ENCODE assay signal across 12 cellular contexts in genomic region chr1:16019580-16020277, GRCh38. TPM values are rescaled to one million over a fixed set of nuclear protein-coding genes. Genes with fewer than 3 reads are reported as not detected.
DNase-seq lines count a peak whose midpoint lies in the region; ATAC-seq lines count a peak whose summit lies in the region.
"Had no signal": no experiment of that assay in that cellular context is flagged by ENCODE, and none has a peak within 500 bp of the region (broad histone marks: within the 10 kb centered on the region; RNA-seq: fewer than 3 reads in every experiment).

No MANE protein-coding gene starts in this region.

- no peak overlapping the region for H4K8ac ChIP-seq in trophoblast cell (ENCODE audit: low read depth, low read length)

- DNase-seq in AG08396 (ENCODE audit: low spot score) (peak; percentile 66), RPMI7951 (ENCODE audit: low read depth) (peak; percentile 35), Right ventricle myocardium superior (peak; percentile 84), trophoblast cell (peak in 1 of 2 donors; percentile 12), retina (no peak), SK-N-DZ (ENCODE audit: low spot score) (no peak), DMS 273 (lab: John Stamatoyannopoulos, UW; ENCODE audit: unreplicated experiment) (no peak), NCI-H82 (lab: John Stamatoyannopoulos, UW) (no peak)
- DNase-seq: activated CD4-positive, alpha-beta memory T cell treated with anti-CD3 and anti-CD28 coated beads for 36 hours; AML-193; NCI-H187 had no signal

- H2BK12ac ChIP-seq in trophoblast cell (ENCODE audit: low read length), result peak overlapping the region; percentile 31

- no peak overlapping the region for H3K9ac ChIP-seq in trophoblast cell (ENCODE audit: low read length)

- H4K91ac ChIP-seq in trophoblast cell (ENCODE audit: low read depth, low read length), result peak overlapping the region; percentile 67

- no peak overlapping the region for H3K14ac ChIP-seq in trophoblast cell (ENCODE audit: low read length)

- peak; percentile 34 for ATAC-seq in Right ventricle myocardium superior (ENCODE audit: poor library complexity)

- H3K79me1 ChIP-seq in trophoblast cell (ENCODE audit: low read length), result peaks cover 18% of the 10 kb centered on the region

- H3K27me3 ChIP-seq in trophoblast cell (ENCODE audit: insufficient read depth, low read length), result no peaks in the 10 kb centered on the region

- H3K4ac ChIP-seq in trophoblast cell (ENCODE audit: low read depth, low read length), result no peak overlapping the region

- no peak overlapping the region for H3K4me3 ChIP-seq in trophoblast cell (ENCODE audit: low read depth, low read length)

- peak overlapping the region; percentile 2 for H3K18ac ChIP-seq in trophoblast cell (ENCODE audit: low read length)

- H3K79me2 ChIP-seq in trophoblast cell (ENCODE audit: control insufficient read depth, insufficient read depth, low read length, poor library complexity), result no peaks in the 10 kb centered on the region

- peak overlapping the region; percentile 13 for H3K4me2 ChIP-seq in trophoblast cell (ENCODE audit: low read length)

- no peak overlapping the region for H4K12ac ChIP-seq in trophoblast cell (ENCODE audit: low read depth, low read length)

- peaks cover 2% of the 10 kb centered on the region for H3K9me3 ChIP-seq in trophoblast cell (ENCODE audit: insufficient read depth, low read depth, low read length)
- H3K9me3 ChIP-seq: neutrophil had no signal

- H3K36me3 ChIP-seq in trophoblast cell (ENCODE audit: control insufficient read depth in 1 of 2, insufficient read depth in 2 of 2, low read length in 2 of 2), result no peaks in the 10 kb centered on the region
- H3K36me3 ChIP-seq: neutrophil had no signal

- no peak overlapping the region for H2AFZ ChIP-seq in trophoblast cell (ENCODE audit: insufficient read depth, low read length, poor library complexity)

- peak overlapping the region; percentile 85 for H3K27ac ChIP-seq in trophoblast cell (ENCODE audit: low read depth, low read length)
- H3K27ac ChIP-seq: neutrophil had no signal

- H2BK5ac ChIP-seq in trophoblast cell (ENCODE audit: low read depth, low read length, poor library complexity), result no peak overlapping the region

- no peak overlapping the region for H2BK120ac ChIP-seq in trophoblast cell (ENCODE audit: insufficient read depth, low read length, poor library complexity)

- no CpG with 5 or more reads among the region's 11 CpGs for WGBS in trophoblast cell (ENCODE audit: extremely low coverage, insufficient coverage, insufficient read length)

- peaks cover 27 to 36% of the 10 kb centered on the region in 2 experiments for H3K4me1 ChIP-seq in trophoblast cell (ENCODE audit: control insufficient read depth in 1 of 2, insufficient read depth in 2 of 2, low read length in 2 of 2)

- H3K23ac ChIP-seq in trophoblast cell (ENCODE audit: low read length), result no peak overlapping the region

- intact Hi-C loops in Right ventricle myocardium superior (cut with DNase I), result no loop called here

- H2AK5ac ChIP-seq in trophoblast cell (ENCODE audit: low read length), result no peak overlapping the region

RNA-seq across cellular contexts. Expression of gene HSPB7, which starts 1.9 kb away (rescaled TPM):
- total RNA-seq in RPMI7951 (2014; rRNA removed; shearing (Covaris generic)), result 7.1 and 7.9 TPM in 2 replicates
- 3,577 TPM for total RNA-seq in Right ventricle myocardium superior
- 3.0 and 3.8 TPM in 2 replicates for polyA plus RNA-seq in trophoblast cell (2013)
- 0.06 and 0.25 TPM in 2 replicates for polyA plus RNA-seq in SK-N-DZ (2014; cell fraction: cytosol; rRNA removed)
- polyA plus RNA-seq in SK-N-DZ (2014; cell fraction: nucleus; rRNA removed), result 0.09 TPM in 1 of 2 replicates, not detected in the other
- total RNA-seq: activated CD4-positive, alpha-beta memory T cell treated with anti-CD3 and anti-CD28 coated beads for 36 hours had no signal

RNA-seq across cellular contexts. Expression of gene CLCNKA, which starts 2.1 kb away (rescaled TPM):
- total RNA-seq in RPMI7951 (2014; rRNA removed; shearing (Covaris generic)), result 0.12 TPM in 1 of 2 replicates, not detected in the other
- total RNA-seq in Right ventricle myocardium superior, result 0.35 TPM
- polyA plus RNA-seq in trophoblast cell (2013), result 0.12 and 0.19 TPM in 2 replicates
- not detected in 2 replicates for polyA plus RNA-seq in SK-N-DZ (2014; cell fraction: cytosol; rRNA removed)
- polyA plus RNA-seq in SK-N-DZ (2014; cell fraction: nucleus; rRNA removed), result not detected in 2 replicates
- total RNA-seq: activated CD4-positive, alpha-beta memory T cell treated with anti-CD3 and anti-CD28 coated beads for 36 hours had no signal

RNA-seq across cellular contexts. Expression of gene SRARP, which starts 15.7 kb away (rescaled TPM):
- not detected in 2 replicates for total RNA-seq in RPMI7951 (2014; rRNA removed; shearing (Covaris generic))
- total RNA-seq in Right ventricle myocardium superior, result 0.59 TPM
- not detected in 2 replicates for polyA plus RNA-seq in trophoblast cell (2013)
- not detected in 2 replicates for polyA plus RNA-seq in SK-N-DZ (2014; cell fraction: cytosol; rRNA removed)
- polyA plus RNA-seq in SK-N-DZ (2014; cell fraction: nucleus; rRNA removed), result not detected in 2 replicates
- total RNA-seq: activated CD4-positive, alpha-beta memory T cell treated with anti-CD3 and anti-CD28 coated beads for 36 hours had no signal

RNA-seq across cellular contexts. Expression of gene CLCNKB, which starts 23.9 kb away (rescaled TPM):
- not detected in 2 replicates for total RNA-seq in RPMI7951 (2014; rRNA removed; shearing (Covaris generic))
- 2.5 TPM for total RNA-seq in Right ventricle myocardium superior
- polyA plus RNA-seq in trophoblast cell (2013), result 0.17 and 0.18 TPM in 2 replicates
- polyA plus RNA-seq in SK-N-DZ (2014; cell fraction: cytosol; rRNA removed), result 0.65 TPM in 1 of 2 replicates, not detected in the other
- polyA plus RNA-seq in SK-N-DZ (2014; cell fraction: nucleus; rRNA removed), result 0.12 TPM in 1 of 2 replicates, not detected in the other
- total RNA-seq: activated CD4-positive, alpha-beta memory T cell treated with anti-CD3 and anti-CD28 coated beads for 36 hours had no signal

RNA-seq across cellular contexts. Expression of gene ZBTB17, which starts 43.8 kb away (rescaled TPM):
- total RNA-seq in RPMI7951 (2014; rRNA removed; shearing (Covaris generic)), result 20.8 and 26.3 TPM in 2 replicates
- 21.2 TPM for total RNA-seq in Right ventricle myocardium superior
- polyA plus RNA-seq in trophoblast cell (2013), result 28.3 and 29.2 TPM in 2 replicates
- polyA plus RNA-seq in SK-N-DZ (2014; cell fraction: cytosol; rRNA removed), result 30.0 and 32.6 TPM in 2 replicates
- polyA plus RNA-seq in SK-N-DZ (2014; cell fraction: nucleus; rRNA removed), result 143 and 161 TPM in 2 replicates

Comparison
In these comparisons a context has a peak if more than half of its experiments do, and no peak if none do; other contexts are left out.
1. DNase-seq: peak in AG08396 (single experiment), RPMI7951 (single experiment) and Right ventricle myocardium superior (single experiment); none in retina (single experiment), SK-N-DZ (single experiment), DMS 273 (single experiment) and NCI-H82 (single experiment).
2. RNA of gene HSPB7, which starts 1.9 kb away (total RNA-seq): 3,577 TPM in Right ventricle myocardium superior (single experiment); 7.1 to 7.9 TPM in RPMI7951; every median in the first group is over 100 times any median in the second.